17 cellular contexts compared by ENCODE assay signal in genomic region chrX:7316280-7316679, GRCh38.
"Had no signal": no experiment of that assay in that cellular context is flagged by ENCODE, and none has a peak within 500 bp of the region (broad histone marks: within the 10 kb centered on the region; RNA-seq: fewer than 3 reads in every experiment).

No MANE protein-coding gene starts in this region.

- H3K27ac ChIP-seq: body of pancreas, foreskin keratinocyte, right lobe of liver, thoracic aorta had no signal

- H3K27me3 ChIP-seq: body of pancreas, foreskin keratinocyte, right lobe of liver had no signal

- H3K4me3 ChIP-seq: body of pancreas, mucosa of descending colon, right lobe of liver, thoracic aorta had no signal

- H3K9me3 ChIP-seq: body of pancreas, mucosa of descending colon, right lobe of liver, thoracic aorta had no signal

- DNase-seq: activated CD4-positive, alpha-beta T cell treated with anti-CD3 and anti-CD28 coated beads, Interleukin-2, amount 10 ng/mL, durations not matched to agents 7 days and 5 days; activated CD4-positive, CD25-positive, alpha-beta regulatory T cell; activated CD8-positive, alpha-beta memory T cell treated with anti-CD3 and anti-CD28 coated beads for 24 hours; activated naive CD4-positive, alpha-beta T cell treated with anti-CD3 and anti-CD28 coated beads, Interleukin-2, amount 10 ng/mL, durations not matched to agents 7 days and 5 days; body of pancreas; effector memory CD8-positive, alpha-beta T cell; erythroblast; head of caudate nucleus; mucosa of descending colon; natural killer cell; nucleus accumbens; right lobe of liver; stimulated activated CD4-positive, alpha-beta T cell treated with anti-CD3 and anti-CD28 coated beads, Interleukin-4, amount 100 ng/mL, for 1 hour; stimulated activated CD8-positive, alpha-beta memory T cell treated with anti-CD3 and anti-CD28 coated beads, Interleukin-4, amount 100 ng/mL, for 48 hours; stimulated activated naive CD8-positive, alpha-beta T cell treated with anti-CD3 and anti-CD28 coated beads, Interleukin-15, Interleukin-2, amounts not matched to agents 100 U/mL and 50 U/mL, for 24 hours had no signal

- H3K36me3 ChIP-seq: right lobe of liver, thoracic aorta had no signal

- H3K4me1 ChIP-seq: body of pancreas, foreskin keratinocyte, right lobe of liver had no signal
